8 cellular contexts compared by ENCODE assay signal in genomic region chr6:70108230-70108629, GRCh38.
A peak's percentile ranks its signal among the peaks of the same experiment; 100 is the strongest.
DNase-seq lines count a peak whose midpoint lies in the region; ATAC-seq and TF ChIP-seq lines count a peak whose summit lies in the region.

No MANE protein-coding gene starts in this region.

- no peaks in the 10 kb centered on the region for H4K20me1 ChIP-seq in Loucy (ENCODE audit: insufficient read depth, low read length, poor library complexity, severe bottlenecking)

- peak; percentile 86 for TF ChIP-seq CTCF in Loucy (conservative IDR thresholded peaks at IDR 0.05; ENCODE audit: low read length)
- peak; percentile 10; the same call in 1 of the 2 replicates for TF ChIP-seq CTCF in WI38 (IDR thresholded peaks at IDR 0.05; ENCODE audit: low read depth, low read length)
- TF ChIP-seq CTCF in transverse colon (IDR thresholded peaks at IDR 0.05), result peak; percentile 53 to 60 (median 58)
- no peak for TF ChIP-seq CTCF in omental fat pad (IDR thresholded peaks at IDR 0.05)

- no peak for TF ChIP-seq EP300 in transverse colon (IDR thresholded peaks at IDR 0.05; ENCODE audit: low read depth)

- H3K36me3 ChIP-seq in Loucy (ENCODE audit: insufficient read depth, low read length), result no peaks in the 10 kb centered on the region
- no peaks in the 10 kb centered on the region for H3K36me3 ChIP-seq in iPS-15b (ENCODE audit: control insufficient read depth, insufficient read depth, low read length)
- no peaks in the 10 kb centered on the region for H3K36me3 ChIP-seq in transverse colon

- no peaks in the 10 kb centered on the region for H3F3A ChIP-seq in Loucy (ENCODE audit: low read depth)

- H3K4me3 ChIP-seq in Loucy (ENCODE audit: low read length, poor library complexity, severe bottlenecking) (no peak overlapping the region), WI38 (ENCODE audit: low read depth, low read length) (no peak overlapping the region), iPS-15b (ENCODE audit: low read depth, low read length) (no peak overlapping the region), transverse colon (no peak overlapping the region)

- ATAC-seq in GM18858 (IDR thresholded peaks at IDR 0.05; ENCODE audit: unreplicated experiment) (peak; percentile 36), omental fat pad (ENCODE audit: low FRiP score) (no peak)

- peak overlapping the region; percentile 70; the same call in 1 of the 2 replicates for H2AFZ ChIP-seq in Loucy (ENCODE audit: low read length)

- no peaks in the 10 kb centered on the region for H3K27me3 ChIP-seq in Loucy (ENCODE audit: insufficient read depth, low read length, poor library complexity, severe bottlenecking)
- no peaks in the 10 kb centered on the region for H3K27me3 ChIP-seq in iPS-15b (ENCODE audit: control insufficient read depth, insufficient read depth, low read length)
- no peaks in the 10 kb centered on the region for H3K27me3 ChIP-seq in transverse colon

- WGBS in transverse colon (ENCODE audit: low coverage in 1 of 2), 2 donors, result 2 to 14% methylated on average over 1 of the region's 1 CpG

- TF ChIP-seq POLR2A in transverse colon (IDR thresholded peaks at IDR 0.05), result no peak

- H3K9me3 ChIP-seq in Loucy (ENCODE audit: insufficient read depth, low read depth, low read length) (no peaks in the 10 kb centered on the region), iPS-15b (ENCODE audit: control insufficient read depth, insufficient read depth, low read length) (no peaks in the 10 kb centered on the region), transverse colon (no peaks in the 10 kb centered on the region)

- intact Hi-C loops in transverse colon (cut with DNase I; ENCODE audit: low total_unique reads), result loop anchor here (10.0 kb wide), 1 partner anchor 273 kb away; no protein-coding TSS in a partner anchor

- H3K4me1 ChIP-seq in Loucy (ENCODE audit: insufficient read depth, low read length, poor library complexity, severe bottlenecking) (peaks cover 6% of the 10 kb centered on the region), iPS-15b (ENCODE audit: control insufficient read depth, insufficient read depth, low read length) (peaks cover 3% of the 10 kb centered on the region), transverse colon (peaks cover 0 to 4% (median 0%) of the 10 kb centered on the region in 4 donors)

- no peak overlapping the region for H3K4me2 ChIP-seq in Loucy (ENCODE audit: low read depth, low read length, poor library complexity, severe bottlenecking)

- no peak overlapping the region for H3K27ac ChIP-seq in transverse colon

- in situ Hi-C loops in transverse colon (cut with MboI; ENCODE audit: low pct_ligation_motif_present in 1 of 4, low pct_unique_long_range_greater_than_20kb in 1 of 4, low sequenced_read_pairs in 3 of 4), result loop anchor here (10.0 to 25.0 kb wide), 4 partner anchors 271 to 1471 kb away; partner anchors contain the start of gene ADGRB3 (in 2 of the 4)

- H3K9ac ChIP-seq in Loucy (ENCODE audit: low read depth, low read length, poor library complexity, severe bottlenecking) (no peak overlapping the region), iPS-15b (ENCODE audit: low read depth, low read length) (peak overlapping the region; percentile 16)

- peak; percentile 31 for DNase-seq in CD1c-positive myeloid dendritic cell (ENCODE audit: extremely low spot score)
- DNase-seq in transverse colon, result no peak
- DNase-seq in GF-D8 (lab: John Stamatoyannopoulos, UW), result no peak
- DNase-seq in omental fat pad (ENCODE audit: low spot score), result no peak

- no peaks in the 10 kb centered on the region for H3K79me2 ChIP-seq in Loucy (ENCODE audit: insufficient read depth, low read length)

- no peaks in the 10 kb centered on the region for H3K9me2 ChIP-seq in Loucy (replicated peaks; ENCODE audit: low read depth, low read length)

Comparison
In these comparisons a context has a peak if more than half of its experiments do, and no peak if none do; other contexts are left out.
1. CTCF ChIP-seq: peak in Loucy (single experiment), WI38 (single experiment) and transverse colon (5 of 5); none in omental fat pad (0 of 3).